In genomic region chr3:58521002-58521670, GRCh38 we compare ENCODE assay signal across 14 cellular contexts. TPM values are rescaled to one million over a fixed set of nuclear protein-coding genes. Genes with fewer than 3 reads are reported as not detected.
A peak's percentile ranks its signal among the peaks of the same experiment; 100 is the strongest.
DNase-seq lines count a peak whose midpoint lies in the region; ATAC-seq and TF ChIP-seq lines count a peak whose summit lies in the region.
"Had no signal": no experiment of that assay in that cellular context is flagged by ENCODE, and none has a peak within 500 bp of the region (broad histone marks: within the 10 kb centered on the region; RNA-seq: fewer than 3 reads in every experiment).

No MANE protein-coding gene starts in this region.

- H3K4me1 Mint-ChIP-seq in brain, result peaks cover 53% of the 10 kb centered on the region
- H3K4me1 Mint-ChIP-seq in activated T-cell treated with anti-CD3 and anti-CD28 coated beads, Interleukin-2, amount 50 U/mL, for 72 hours (ENCODE audit: low read depth), result peaks cover 8% of the 10 kb centered on the region
- H3K4me1 Mint-ChIP-seq: activated B cell treated with CpG ODN at 0.5 μM for 24 hours had no signal

- H3K4me3 Mint-ChIP-seq in brain, result no peak overlapping the region
- no peak overlapping the region for H3K4me3 Mint-ChIP-seq in activated T-cell treated with anti-CD3 and anti-CD28 coated beads, Interleukin-2, amount 50 U/mL, for 72 hours
- H3K4me3 Mint-ChIP-seq: activated B cell treated with CpG ODN at 0.5 μM for 24 hours; activated T-cell treated with anti-CD3 and anti-CD28 coated beads, Interleukin-2, amount 50 U/mL, for 24 hours had no signal

- no peaks in the 10 kb centered on the region for H3K9me3 Mint-ChIP-seq in brain
- H3K9me3 Mint-ChIP-seq in activated T-cell treated with anti-CD3 and anti-CD28 coated beads, Interleukin-2, amount 50 U/mL, for 72 hours, result no peaks in the 10 kb centered on the region
- H3K9me3 Mint-ChIP-seq: activated B cell treated with CpG ODN at 0.5 μM for 24 hours; activated T-cell treated with anti-CD3 and anti-CD28 coated beads, Interleukin-2, amount 50 U/mL, for 24 hours had no signal

- ATAC-seq in GM21360 (IDR thresholded peaks at IDR 0.05; ENCODE audit: unreplicated experiment), result no peak
- no peak for ATAC-seq in activated T-cell treated with anti-CD3 and anti-CD28 coated beads, Interleukin-2, amount 50 U/mL, for 72 hours (replicated peaks in 1 of 2)

- no peak overlapping the region for H3K4me3 ChIP-seq in MG63
- H3K4me3 ChIP-seq: thoracic aorta had no signal

- peaks cover 3% of the 10 kb centered on the region for H3K36me3 ChIP-seq in MG63

- H3K36me3 Mint-ChIP-seq in brain, result no peaks in the 10 kb centered on the region
- H3K36me3 Mint-ChIP-seq in activated T-cell treated with anti-CD3 and anti-CD28 coated beads, Interleukin-2, amount 50 U/mL, for 72 hours (ENCODE audit: insufficient read depth in 2 of 2), result no peaks in the 10 kb centered on the region

- no peaks in the 10 kb centered on the region for H3K27me3 Mint-ChIP-seq in brain
- no peaks in the 10 kb centered on the region for H3K27me3 Mint-ChIP-seq in activated T-cell treated with anti-CD3 and anti-CD28 coated beads, Interleukin-2, amount 50 U/mL, for 72 hours (ENCODE audit: low read depth)
- H3K27me3 Mint-ChIP-seq: activated T-cell treated with anti-CD3 and anti-CD28 coated beads, Interleukin-2, amount 50 U/mL, for 24 hours had no signal

- DNase-seq in NCI-H345 (lab: John Stamatoyannopoulos, UW), result peak; percentile 1
- DNase-seq in NCI-H345 treated with DMSO at 0.1 percent for 48 hours (lab: John Stamatoyannopoulos, UW; ENCODE audit: unreplicated experiment), result no peak
- peak; percentile 32 for DNase-seq in MG63
- peak; percentile 56 for DNase-seq in retina
- DNase-seq in NCI-H2171 (lab: John Stamatoyannopoulos, UW), result no peak
- no peak for DNase-seq in activated T-cell treated with anti-CD3 and anti-CD28 coated beads, Interleukin-2, amount 50 U/mL, for 72 hours
- DNase-seq: ACHN; activated B cell treated with CpG ODN at 0.5 μM for 24 hours; activated T-cell treated with anti-CD3 and anti-CD28 coated beads, Interleukin-2, amount 50 U/mL, for 24 hours; DMS53; NCI-H2029 treated with DMSO at 0.1 percent for 48 hours had no signal

- H3K9me3 ChIP-seq in MG63, result no peaks in the 10 kb centered on the region
- H3K9me3 ChIP-seq: thoracic aorta had no signal

- peak overlapping the region in 4 of 5 experiments; percentile 35 to 89 (median 77) for H3K27ac Mint-ChIP-seq in brain
- H3K27ac Mint-ChIP-seq in activated T-cell treated with anti-CD3 and anti-CD28 coated beads, Interleukin-2, amount 50 U/mL, for 72 hours, result no peak overlapping the region
- H3K27ac Mint-ChIP-seq: activated B cell treated with CpG ODN at 0.5 μM for 24 hours; activated T-cell treated with anti-CD3 and anti-CD28 coated beads, Interleukin-2, amount 50 U/mL, for 24 hours had no signal

- TF ChIP-seq CTCF in brain (conservative IDR thresholded peaks at IDR 0.05), result no peak

- no peaks in the 10 kb centered on the region for H3K27me3 ChIP-seq in MG63

RNA-seq across cellular contexts. Expression of gene ACOX2, which starts 15.9 kb away (rescaled TPM):
- total RNA-seq in MG63 (2014; rRNA removed; shearing (Covaris generic); ENCODE audit: low replicate concordance), result 18.7 and 23.4 TPM in 2 replicates
- polyA plus RNA-seq in brain (ENCODE audit: insufficient read depth, low read depth, low replicate concordance), result 2.5 TPM
- not detected for total RNA-seq in activated T-cell treated with anti-CD3 and anti-CD28 coated beads, Interleukin-2, amount 50 U/mL, for 72 hours
- total RNA-seq: activated B cell treated with CpG ODN at 0.5 μM for 24 hours had no signal

RNA-seq across cellular contexts. Expression of gene KCTD6, which starts 29.2 kb away (rescaled TPM):
- total RNA-seq in MG63 (2014; rRNA removed; shearing (Covaris generic); ENCODE audit: low replicate concordance), result 5.1 and 13.4 TPM in 2 replicates
- 5.2 TPM for polyA plus RNA-seq in brain (ENCODE audit: insufficient read depth, low read depth, low replicate concordance)
- 1 to 10 TPM; 7.3 to 8.2 TPM for total RNA-seq in activated T-cell treated with anti-CD3 and anti-CD28 coated beads, Interleukin-2, amount 50 U/mL, for 72 hours

RNA-seq across cellular contexts. Expression of gene FAM107A, which starts 56.1 kb away (rescaled TPM):
- 40.7 and 47.1 TPM in 2 replicates for total RNA-seq in MG63 (2014; rRNA removed; shearing (Covaris generic); ENCODE audit: low replicate concordance)
- 470 TPM for polyA plus RNA-seq in brain (ENCODE audit: insufficient read depth, low read depth, low replicate concordance)
- total RNA-seq in activated T-cell treated with anti-CD3 and anti-CD28 coated beads, Interleukin-2, amount 50 U/mL, for 72 hours, result not detected
- total RNA-seq: activated B cell treated with CpG ODN at 0.5 μM for 24 hours had no signal

Comparison
In these comparisons a context has a peak if more than half of its experiments do, and no peak if none do; other contexts are left out.
1. DNase-seq: peak in NCI-H345 (single experiment), MG63 (single experiment) and retina (single experiment); none in NCI-H345 treated with DMSO at 0.1 percent for 48 hours (single experiment), NCI-H2171 (single experiment) and activated T-cell treated with anti-CD3 and anti-CD28 coated beads, Interleukin-2, amount 50 U/mL, for 72 hours (0 of 2).
2. RNA of gene ACOX2, which starts 15.9 kb away (total RNA-seq): 18.7 to 23.4 TPM in MG63; not detected in activated T-cell treated with anti-CD3 and anti-CD28 coated beads, Interleukin-2, amount 50 U/mL, for 72 hours; every median in the first group is over 10 times any median in the second.
3. RNA of gene FAM107A, which starts 56.1 kb away (total RNA-seq): 40.7 to 47.1 TPM in MG63; not detected in activated T-cell treated with anti-CD3 and anti-CD28 coated beads, Interleukin-2, amount 50 U/mL, for 72 hours; every median in the first group is over 10 times any median in the second.